ENCODE assay signal across 2 cellular contexts in genomic region chr3:120349819-120350125, GRCh38.
A peak's percentile ranks its signal among the peaks of the same experiment; 100 is the strongest.
TF ChIP-seq lines count a peak whose summit lies in the region.

No MANE protein-coding gene starts in this region.

TF ChIP-seq in HCT116, 20 proteins besides CTCF, POLR2A, EP300 and RAD21 (continued from another document):
- no peak for TF ChIP-seq TCF7L2 (IDR thresholded peaks at IDR 0.05; ENCODE audit: borderline replicate concordance, extremely low read depth, insufficient read depth, insufficient read length)
- no peak for TF ChIP-seq ZNF274 (IDR thresholded peaks at IDR 0.05; ENCODE audit: low read depth, low read length)
- no peak for TF ChIP-seq ZFX (IDR thresholded peaks at IDR 0.05)
- no peak for TF ChIP-seq REST (IDR thresholded peaks at IDR 0.05; ENCODE audit: low read depth)
- TF ChIP-seq ZBTB33 (IDR thresholded peaks at IDR 0.05; ENCODE audit: extremely low read depth, insufficient replicate concordance, low read length), result no peak
- no peak for TF ChIP-seq SP1 (IDR thresholded peaks at IDR 0.05; ENCODE audit: low read depth)
- no peak for TF ChIP-seq CEBPB (IDR thresholded peaks at IDR 0.05; ENCODE audit: low read depth)
- no peak for TF ChIP-seq FOSL1 (IDR thresholded peaks at IDR 0.05; ENCODE audit: low read depth)
- TF ChIP-seq MAX (IDR thresholded peaks at IDR 0.05), result no peak
- no peak for TF ChIP-seq SRF (IDR thresholded peaks at IDR 0.05; ENCODE audit: low read depth)
- TF ChIP-seq EZH2 (IDR thresholded peaks at IDR 0.05), result no peak
- no peak for TF ChIP-seq ELF1 (IDR thresholded peaks at IDR 0.05; ENCODE audit: borderline replicate concordance, low read depth)
- TF ChIP-seq JUND (IDR thresholded peaks at IDR 0.05), result no peak

TF ChIP-seq in HepG2, 621 proteins besides CTCF, POLR2A, EP300 and RAD21 (continued from another document):
- TF ChIP-seq CBX2 (IDR thresholded peaks at IDR 0.05; ENCODE audit: low read depth, low read length) (no peak), CBX2 (CRISPR knock-in tag; IDR thresholded peaks at IDR 0.05; ENCODE audit: low read depth) (no peak), ELF1 (CRISPR knock-in tag; IDR thresholded peaks at IDR 0.05) (no peak), PRDM15 (CRISPR knock-in tag; IDR thresholded peaks at IDR 0.05) (no peak), ZNF501 (CRISPR knock-in tag; IDR thresholded peaks at IDR 0.05) (no peak), ZNF33A (CRISPR knock-in tag; IDR thresholded peaks at IDR 0.05; ENCODE audit: borderline replicate concordance) (peak; percentile 23; the same call in 1 of the 2 replicates), ZNF607 (CRISPR knock-in tag; IDR thresholded peaks at IDR 0.05; ENCODE audit: borderline replicate concordance) (no peak), SRSF9 (IDR thresholded peaks at IDR 0.05; ENCODE audit: borderline replicate concordance, insufficient read depth, low read depth, low read length, poor library complexity, severe bottlenecking) (no peak), KLF16 (CRISPR knock-in tag; IDR thresholded peaks at IDR 0.05) (no peak), ZNF451 (CRISPR knock-in tag; IDR thresholded peaks at IDR 0.05) (no peak), GPN1 (CRISPR knock-in tag; IDR thresholded peaks at IDR 0.05; ENCODE audit: borderline replicate concordance) (no peak), TFAP4 (IDR thresholded peaks at IDR 0.05; ENCODE audit: borderline replicate concordance, low read depth) (no peak), GZF1 (CRISPR knock-in tag; IDR thresholded peaks at IDR 0.05) (no peak), GABPA (IDR thresholded peaks at IDR 0.05; ENCODE audit: low read depth, low read length) (no peak), GABPA (CRISPR knock-in tag; IDR thresholded peaks at IDR 0.05; ENCODE audit: low read depth) (peak; percentile 4; the same call in 1 of the 2 replicates), TEAD3 (CRISPR knock-in tag; optimal IDR thresholded peaks at IDR 0.05; ENCODE audit: borderline replicate concordance) (no peak), FOXP1 (IDR thresholded peaks at IDR 0.05) (no peak), FOXP1 (CRISPR knock-in tag; IDR thresholded peaks at IDR 0.05) (no peak), SAFB2 (CRISPR knock-in tag; IDR thresholded peaks at IDR 0.05; ENCODE audit: borderline replicate concordance, low read depth) (no peak), TP53 (CRISPR knock-in tag; conservative IDR thresholded peaks at IDR 0.05) (no peak), LCORL (IDR thresholded peaks at IDR 0.05) (no peak), LCORL (CRISPR knock-in tag; IDR thresholded peaks at IDR 0.05) (peak; percentile 2; the same call in 1 of the 2 replicates)
